In genomic region chr22:37363593-37363992, GRCh38 we compare ENCODE assay signal across 28 cellular contexts.
A peak's percentile ranks its signal among the peaks of the same experiment; 100 is the strongest.
DNase-seq lines count a peak whose midpoint lies in the region; ATAC-seq, FAIRE-seq and TF ChIP-seq lines count a peak whose summit lies in the region.
"Had no signal": no experiment of that assay in that cellular context is flagged by ENCODE, and none has a peak within 500 bp of the region (broad histone marks: within the 10 kb centered on the region; RNA-seq: fewer than 3 reads in every experiment).

No MANE protein-coding gene starts in this region.

- H3K4me1 Mint-ChIP-seq in stimulated activated naive CD8-positive, alpha-beta T cell treated with anti-CD3 and anti-CD28 coated beads, Interleukin-15, amount 100 ng/mL, for 72 hours: peaks cover 6% of the 10 kb centered on the region
- H3K4me1 Mint-ChIP-seq in stimulated activated effector memory CD8-positive, alpha-beta T cell treated with anti-CD3 and anti-CD28 coated beads, Interleukin-12 subunit alpha, Interleukin-12 subunit beta, amount 100 ng/mL, for 72 hours: peaks cover 4% of the 10 kb centered on the region
- no peaks in the 10 kb centered on the region for H3K4me1 Mint-ChIP-seq in activated T-cell treated with anti-CD3 and anti-CD28 coated beads, Interleukin-2, amount 50 U/mL, for 24 hours (ENCODE audit: low read depth)
- H3K4me1 Mint-ChIP-seq: CD4-positive, alpha-beta memory T cell had no signal

- no peak overlapping the region for H2BK20ac ChIP-seq in H1 (ENCODE audit: low read length)

- H3K27me3 ChIP-seq in H1 (replicated peaks in 1 of 4; ENCODE audit: control insufficient read depth in 3 of 4, extremely low read depth in 1 of 4, insufficient read depth in 3 of 4, low read length in 3 of 4): peaks cover 0 to 3% (median 0%) of the 10 kb centered on the region in 4 experiments; a peak in 1 of 7 replicates
- H3K27me3 ChIP-seq: MG63 had no signal

- H3K9me3 Mint-ChIP-seq in stimulated activated naive CD8-positive, alpha-beta T cell treated with anti-CD3 and anti-CD28 coated beads, Interleukin-15, amount 100 ng/mL, for 72 hours: no peaks in the 10 kb centered on the region
- no peaks in the 10 kb centered on the region for H3K9me3 Mint-ChIP-seq in stimulated activated effector memory CD8-positive, alpha-beta T cell treated with anti-CD3 and anti-CD28 coated beads, Interleukin-12 subunit alpha, Interleukin-12 subunit beta, amount 100 ng/mL, for 72 hours
- no peaks in the 10 kb centered on the region for H3K9me3 Mint-ChIP-seq in activated T-cell treated with anti-CD3 and anti-CD28 coated beads, Interleukin-2, amount 50 U/mL, for 24 hours

- no peaks in the 10 kb centered on the region for H4K20me1 ChIP-seq in H1 (replicated peaks in 1 of 2; ENCODE audit: control insufficient read depth in 1 of 2, insufficient read depth in 2 of 2, low read length in 2 of 2)

- H3K79me1 ChIP-seq in H1 (ENCODE audit: low read depth, low read length): no peaks in the 10 kb centered on the region

- H3K9me3 ChIP-seq in H1 (ENCODE audit: insufficient read depth in 2 of 2, low read depth in 1 of 2, low read length in 1 of 2): no peaks in the 10 kb centered on the region
- H3K9me3 ChIP-seq: MG63 had no signal

- TF ChIP-seq RAD21 in H1 (IDR thresholded peaks at IDR 0.05 in 1 of 2, conservative IDR thresholded peaks at IDR 0.05 in 1 of 2; ENCODE audit: low read depth in 2 of 2, low read length in 2 of 2): no peak

- TF ChIP-seq CTCF in H1 (IDR thresholded peaks at IDR 0.05; ENCODE audit: control extremely low read depth in 1 of 3, insufficient read depth in 1 of 3, low read depth in 1 of 3, low read length in 3 of 3) (no peak), lower leg skin (IDR thresholded peaks at IDR 0.05) (no peak)

- no peak for ATAC-seq in stimulated activated naive CD8-positive, alpha-beta T cell treated with anti-CD3 and anti-CD28 coated beads, Interleukin-15, amount 100 ng/mL, for 72 hours
- no peak for ATAC-seq in stimulated activated naive CD8-positive, alpha-beta T cell treated with anti-CD3 and anti-CD28 coated beads, Interleukin-15, Interleukin-2, amounts not matched to agents 100 U/mL and 50 U/mL, for 24 hours
- no peak for ATAC-seq in stimulated activated effector memory CD8-positive, alpha-beta T cell treated with anti-CD3 and anti-CD28 coated beads, Interleukin-12 subunit alpha, Interleukin-12 subunit beta, amount 100 ng/mL, for 72 hours
- ATAC-seq: Panc1 had no signal

- H3K36me3 ChIP-seq in H1 (ENCODE audit: control insufficient read depth in 2 of 4, insufficient read depth in 4 of 4, low read length in 3 of 4): no peaks in the 10 kb centered on the region
- H3K36me3 ChIP-seq: MG63 had no signal

- no peak overlapping the region; the same call in 1 of the 2 replicates for H4K8ac ChIP-seq in H1 (ENCODE audit: extremely low read depth, insufficient read depth, low read length)

- H3K4me3 Mint-ChIP-seq in stimulated activated naive CD8-positive, alpha-beta T cell treated with anti-CD3 and anti-CD28 coated beads, Interleukin-15, amount 100 ng/mL, for 72 hours: no peak overlapping the region
- H3K4me3 Mint-ChIP-seq in stimulated activated effector memory CD8-positive, alpha-beta T cell treated with anti-CD3 and anti-CD28 coated beads, Interleukin-12 subunit alpha, Interleukin-12 subunit beta, amount 100 ng/mL, for 72 hours: no peak overlapping the region
- H3K4me3 Mint-ChIP-seq in activated T-cell treated with anti-CD3 and anti-CD28 coated beads, Interleukin-2, amount 50 U/mL, for 24 hours: no peak overlapping the region

- H3K56ac ChIP-seq in H1 (replicated peaks; ENCODE audit: insufficient read length, low read depth, low read length): no peak overlapping the region

- no peak overlapping the region; the same call in 1 of the 2 replicates for H3K18ac ChIP-seq in H1 (ENCODE audit: extremely low read depth, low read length)

- no peaks in the 10 kb centered on the region for H3K27me3 Mint-ChIP-seq in stimulated activated naive CD8-positive, alpha-beta T cell treated with anti-CD3 and anti-CD28 coated beads, Interleukin-15, amount 100 ng/mL, for 72 hours
- H3K27me3 Mint-ChIP-seq in activated T-cell treated with anti-CD3 and anti-CD28 coated beads, Interleukin-2, amount 50 U/mL, for 24 hours: no peaks in the 10 kb centered on the region
- H3K27me3 Mint-ChIP-seq: CD4-positive, alpha-beta memory T cell had no signal

- no peak overlapping the region for H3K4ac ChIP-seq in H1 (replicated peaks; ENCODE audit: insufficient read length, low read depth, low read length)

- H3K23me2 ChIP-seq in H1 (ENCODE audit: low read depth, low read length): no peaks in the 10 kb centered on the region

- no peak overlapping the region for H3K27ac ChIP-seq in H1 (ENCODE audit: low read depth, low read length)
- H3K27ac ChIP-seq: GM23248, RWPE1 had no signal

- H3K9ac ChIP-seq in H1 (replicated peaks in 1 of 4; ENCODE audit: extremely low read depth in 1 of 4, low read depth in 3 of 4, low read length in 3 of 4): no peak overlapping the region
- H3K9ac ChIP-seq: GM23248 had no signal

- H3K79me2 ChIP-seq in H1 (ENCODE audit: control insufficient read depth in 1 of 2, insufficient read depth in 2 of 2, low read length in 2 of 2): no peaks in the 10 kb centered on the region

- no peak overlapping the region for H2AFZ ChIP-seq in H1 (ENCODE audit: low read length)
- H2AFZ ChIP-seq: GM23248 had no signal

- H2BK5ac ChIP-seq in H1 (ENCODE audit: low read depth, low read length): peak overlapping the region; percentile 60

- H2AK5ac ChIP-seq in H1 (ENCODE audit: low read depth, low read length): no peak overlapping the region

- no peak overlapping the region for H4K5ac ChIP-seq in H1 (ENCODE audit: insufficient read length, low read depth, low read length)

- TF ChIP-seq POLR2A in H1 (IDR thresholded peaks at IDR 0.05; ENCODE audit: control extremely low read depth in 1 of 2, low read depth in 2 of 2, low read length in 2 of 2): no peak
- TF ChIP-seq POLR2A in lower leg skin (IDR thresholded peaks at IDR 0.05): no peak

- H2BK12ac ChIP-seq in H1 (ENCODE audit: low read depth, low read length): peak overlapping the region; percentile 39; the same call in 1 of the 2 replicates

- no peak overlapping the region for H2BK15ac ChIP-seq in H1 (ENCODE audit: low read length)

- no peak for DNase-seq in stimulated activated naive CD8-positive, alpha-beta T cell treated with anti-CD3 and anti-CD28 coated beads, Interleukin-15, amount 100 ng/mL, for 72 hours
- no peak for DNase-seq in stimulated activated naive CD8-positive, alpha-beta T cell treated with anti-CD3 and anti-CD28 coated beads, Interleukin-15, Interleukin-2, amounts not matched to agents 100 U/mL and 50 U/mL, for 24 hours
- peak; percentile 33 for DNase-seq in NCI-H69 (lab: John Stamatoyannopoulos, UW)
- no peak for DNase-seq in H1 (ENCODE audit: low read depth in 1 of 2, low spot score in 2 of 2)
- DNase-seq in stimulated activated effector memory CD8-positive, alpha-beta T cell treated with anti-CD3 and anti-CD28 coated beads, Interleukin-12 subunit alpha, Interleukin-12 subunit beta, amount 100 ng/mL, for 72 hours (ENCODE audit: low spot score in 2 of 2): no peak
- DNase-seq in activated T-cell treated with anti-CD3 and anti-CD28 coated beads, Interleukin-2, amount 50 U/mL, for 24 hours: no peak
- no peak for DNase-seq in hypothalamus (lab: John Stamatoyannopoulos, UW)
- DNase-seq in lower leg skin (ENCODE audit: low spot score in 2 of 2): no peak
- DNase-seq: C1 segment of cervical spinal cord; CD4-positive, alpha-beta memory T cell; COR-L47; DMS53; GM23248; HCEC 1CT; KBM-7; MG63; NCI-H1048; NCI-H1436; NCI-H187; NCI-H2081 treated with DMSO at 0.1 percent for 48 hours; NCI-H2171 treated with DMSO at 0.1 percent for 48 hours; NCI-H524 treated with DMSO at 0.1 percent for 48 hours; NCI-H82; SHP77; T-helper 1 cell had no signal

- H4K91ac ChIP-seq in H1 (replicated peaks; ENCODE audit: insufficient read length, low read length): peak overlapping the region; percentile 42

- H3K27ac Mint-ChIP-seq in stimulated activated naive CD8-positive, alpha-beta T cell treated with anti-CD3 and anti-CD28 coated beads, Interleukin-15, amount 100 ng/mL, for 72 hours: peak overlapping the region; percentile 52 to 89
- H3K27ac Mint-ChIP-seq in stimulated activated effector memory CD8-positive, alpha-beta T cell treated with anti-CD3 and anti-CD28 coated beads, Interleukin-12 subunit alpha, Interleukin-12 subunit beta, amount 100 ng/mL, for 72 hours: peak overlapping the region; percentile 15
- no peak overlapping the region for H3K27ac Mint-ChIP-seq in activated T-cell treated with anti-CD3 and anti-CD28 coated beads, Interleukin-2, amount 50 U/mL, for 24 hours

- H3K4me2 ChIP-seq in H1 (ENCODE audit: insufficient read depth in 1 of 2, low read depth in 2 of 2, low read length in 2 of 2): no peak overlapping the region

- TF ChIP-seq EP300 in H1 (IDR thresholded peaks at IDR 0.05; ENCODE audit: borderline replicate concordance in 1 of 2, low read depth in 2 of 2, low read length in 2 of 2): no peak

- H3K23ac ChIP-seq in H1 (ENCODE audit: insufficient read length): no peak overlapping the region

- intact Hi-C loops in lower leg skin (cut with DNase I; ENCODE audit: low total_unique reads): no loop called here

- H3K14ac ChIP-seq in H1 (ENCODE audit: insufficient read length): no peak overlapping the region

- POLR2A ChIA-PET in H1 (lab: Charles Lee; ENCODE audit: partially characterized antibody): no interaction called here

- CTCF ChIA-PET in H1 (lab: Charles Lee; ENCODE audit: partially characterized antibody): interaction anchor here (0.9 to 1.1 kb wide), 2 partner anchors 18 to 47 kb away, joined by 4 read pairs; no protein-coding TSS in a partner anchor

- peaks cover 0 to 5% (median 3%) of the 10 kb centered on the region in 4 experiments; a peak in 3 of 7 replicates for H3K4me1 ChIP-seq in H1 (replicated peaks in 1 of 4; ENCODE audit: control insufficient read depth in 3 of 4, insufficient read depth in 4 of 4, low read length in 3 of 4)

- H3K4me3 ChIP-seq in H1 (ENCODE audit: extremely low read depth in 1 of 4, insufficient read depth in 2 of 4, low read depth in 3 of 4, low read length in 4 of 4) (no peak overlapping the region), lower leg skin (ENCODE audit: low read depth, poor library complexity, severe bottlenecking) (no peak overlapping the region)
- H3K4me3 ChIP-seq: GM23248, MG63 had no signal

- H3K36me3 Mint-ChIP-seq in stimulated activated effector memory CD8-positive, alpha-beta T cell treated with anti-CD3 and anti-CD28 coated beads, Interleukin-12 subunit alpha, Interleukin-12 subunit beta, amount 100 ng/mL, for 72 hours: no peaks in the 10 kb centered on the region
- no peaks in the 10 kb centered on the region for H3K36me3 Mint-ChIP-seq in activated T-cell treated with anti-CD3 and anti-CD28 coated beads, Interleukin-2, amount 50 U/mL, for 24 hours (ENCODE audit: low read depth)
- H3K36me3 Mint-ChIP-seq: CD4-positive, alpha-beta memory T cell had no signal

- H2BK120ac ChIP-seq in H1 (replicated peaks; ENCODE audit: low read depth, low read length): no peak overlapping the region

- no peak for FAIRE-seq in H1 (lab: Jason Lieb, UNC)
- FAIRE-seq: A204.1 had no signal

- WGBS in H1 (ENCODE audit: extremely low coverage in 1 of 2, insufficient coverage in 1 of 2, insufficient read length in 1 of 2, insufficient replicate concordance in 2 of 2, low coverage in 1 of 2, low lambda C conversion rate in 2 of 2, missing lambda C conversion rate in 1 of 2), 2 experiments: 94% methylated on average over 7 of the region's 8 CpGs; no CpG with 5 or more reads in 1 of the 2 experiments
- 56 to 70% methylated on average over 8 of the region's 8 CpGs for WGBS in lower leg skin, 2 donors
